In genomic region chr5:152349683-152350526, GRCh38 we compare ENCODE assay signal across 8 cellular contexts. TPM values are rescaled to one million over a fixed set of nuclear protein-coding genes. Genes with fewer than 3 reads are reported as not detected.
A peak's percentile ranks its signal among the peaks of the same experiment; 100 is the strongest.
DNase-seq lines count a peak whose midpoint lies in the region; ATAC-seq, FAIRE-seq and TF ChIP-seq lines count a peak whose summit lies in the region.

No MANE protein-coding gene starts in this region.

- H2AFZ ChIP-seq in HepG2 (ENCODE audit: low read length): no peak overlapping the region

- no peak overlapping the region for H3K27ac ChIP-seq in HepG2 (ENCODE audit: extremely low read length, insufficient read depth, low read length)

- no peaks in the 10 kb centered on the region for H4K20me1 ChIP-seq in HepG2 (ENCODE audit: insufficient read depth, low read length)

- DNase-seq in DMS79 (lab: John Stamatoyannopoulos, UW) (peak; percentile 6), OCI-M1 (lab: John Stamatoyannopoulos, UW) (peak; percentile 46), bronchial epithelial cell (ENCODE audit: low read depth) (peak; percentile 37), HepG2 (ENCODE audit: low spot score) (peak; percentile 21), type B pancreatic cell (ENCODE audit: extremely low spot score, unreplicated experiment) (no peak), GF-D8 (lab: John Stamatoyannopoulos, UW) (no peak)

- no peak overlapping the region for H3K4me3 Mint-ChIP-seq in type B pancreatic cell

- H3K4me1 ChIP-seq in HepG2 (ENCODE audit: insufficient read depth, low read length): peaks cover 7% of the 10 kb centered on the region; the same call in 1 of the 2 replicates

- H3K9me3 ChIP-seq in HepG2 (ENCODE audit: low read length): no peaks in the 10 kb centered on the region

- peaks cover 5% of the 10 kb centered on the region for H3K4me1 Mint-ChIP-seq in type B pancreatic cell (ENCODE audit: unreplicated experiment)

- ATAC-seq in GM19351 (IDR thresholded peaks at IDR 0.05; ENCODE audit: unreplicated experiment) (peak; percentile 98), HG03354 (IDR thresholded peaks at IDR 0.05; ENCODE audit: poor library complexity, severe bottlenecking, unreplicated experiment) (peak; percentile 92), HepG2 (peak; percentile 94)

- TF ChIP-seq RAD21 in HepG2 (CRISPR knock-in tag; IDR thresholded peaks at IDR 0.05): no peak

- H3K27me3 ChIP-seq in bronchial epithelial cell (ENCODE audit: control insufficient read depth, insufficient read depth, low read length) (no peaks in the 10 kb centered on the region), HepG2 (ENCODE audit: control insufficient read depth in 1 of 2, insufficient read depth in 2 of 2, low read length in 2 of 2) (no peaks in the 10 kb centered on the region)

- TF ChIP-seq POLR2A in HepG2 (IDR thresholded peaks at IDR 0.05; ENCODE audit: insufficient read depth in 1 of 2, low read depth in 2 of 2, low read length in 2 of 2): no peak

- H3K9me3 Mint-ChIP-seq in type B pancreatic cell: no peaks in the 10 kb centered on the region

- no TSS peak for BruUV-seq in HepG2 (replicated peaks; lab: Mats Ljungman, UMichigan)

- H3K9ac ChIP-seq in HepG2 (ENCODE audit: insufficient read depth, low read depth, low read length): no peak overlapping the region

- POLR2A ChIA-PET in HepG2 (lab: Yijun Ruan, JAX): no interaction called here

- in situ Hi-C loops in HepG2 (cut with HindIII; ENCODE audit: extremely low pct_ligation_motif_present, low pct_unique_long_range_greater_than_20kb): no loop called here

- H3K36me3 ChIP-seq in bronchial epithelial cell (ENCODE audit: control insufficient read depth, insufficient read depth, low read length) (no peaks in the 10 kb centered on the region), HepG2 (replicated peaks in 1 of 2; ENCODE audit: control insufficient read depth in 1 of 2, insufficient read depth in 2 of 2, low read length in 2 of 2) (no peaks in the 10 kb centered on the region)

- 0% methylated on average over 8 of the region's 8 CpGs for WGBS in HepG2 (ENCODE audit: low lambda C conversion rate)

- H3K27ac Mint-ChIP-seq in type B pancreatic cell: peak overlapping the region; percentile 11

- H3K27me3 Mint-ChIP-seq in type B pancreatic cell: no peaks in the 10 kb centered on the region

- CTCF ChIA-PET in HepG2 (lab: Yijun Ruan, JAX; ENCODE audit: low intra/inter-chr PET ratio, low total read pairs): interaction anchor here (0.8 kb wide), 1 partner anchor 525 kb away, joined by 3 read pairs; no protein-coding TSS in a partner anchor

- H3K36me3 Mint-ChIP-seq in type B pancreatic cell: no peaks in the 10 kb centered on the region

- TF ChIP-seq CTCF in bronchial epithelial cell (IDR thresholded peaks at IDR 0.05; ENCODE audit: insufficient read depth, low read length, severe bottlenecking) (peak; percentile 94), HepG2 (CRISPR knock-in tag; IDR thresholded peaks at IDR 0.05) (peak; percentile 66), type B pancreatic cell (conservative IDR thresholded peaks at IDR 0.05) (peak; percentile 88)

- H3K79me2 ChIP-seq in HepG2 (ENCODE audit: insufficient read depth, low read length): no peaks in the 10 kb centered on the region

- FAIRE-seq in bronchial epithelial cell (lab: Jason Lieb, UNC) (peak; percentile 47), HepG2 (lab: Jason Lieb, UNC) (peak; percentile 56)

- intact Hi-C loops in HepG2 (cut with micrococcal nuclease; ENCODE audit: unreplicated experiment): loop anchor here (1.0 kb wide), 1 partner anchor 525 kb away; no protein-coding TSS in a partner anchor

- TF ChIP-seq EP300 in HepG2 (IDR thresholded peaks at IDR 0.05; ENCODE audit: low read depth in 2 of 2, low read length in 2 of 2) (no peak), HepG2 (CRISPR knock-in tag; IDR thresholded peaks at IDR 0.05; ENCODE audit: borderline replicate concordance) (no peak)

- H3K4me3 ChIP-seq in bronchial epithelial cell (ENCODE audit: low read depth, low read length) (no peak overlapping the region), HepG2 (replicated peaks in 1 of 3; ENCODE audit: insufficient read depth in 1 of 3, low read depth in 2 of 3, low read length in 3 of 3) (no peak overlapping the region)

- no peak overlapping the region for H3K4me2 ChIP-seq in HepG2 (ENCODE audit: low read depth, low read length)

TF ChIP-seq in HepG2, 621 proteins besides CTCF, POLR2A, EP300 and RAD21 (continues in another document):
- no peak for TF ChIP-seq DNMT3B (CRISPR knock-in tag; conservative IDR thresholded peaks at IDR 0.05)
- TF ChIP-seq FOXA1 (IDR thresholded peaks at IDR 0.05): no peak
- peak; percentile 36; the same call in 1 of the 2 replicates for TF ChIP-seq FOXA1 (CRISPR knock-in tag; IDR thresholded peaks at IDR 0.05)
- TF ChIP-seq, protein P1, sequence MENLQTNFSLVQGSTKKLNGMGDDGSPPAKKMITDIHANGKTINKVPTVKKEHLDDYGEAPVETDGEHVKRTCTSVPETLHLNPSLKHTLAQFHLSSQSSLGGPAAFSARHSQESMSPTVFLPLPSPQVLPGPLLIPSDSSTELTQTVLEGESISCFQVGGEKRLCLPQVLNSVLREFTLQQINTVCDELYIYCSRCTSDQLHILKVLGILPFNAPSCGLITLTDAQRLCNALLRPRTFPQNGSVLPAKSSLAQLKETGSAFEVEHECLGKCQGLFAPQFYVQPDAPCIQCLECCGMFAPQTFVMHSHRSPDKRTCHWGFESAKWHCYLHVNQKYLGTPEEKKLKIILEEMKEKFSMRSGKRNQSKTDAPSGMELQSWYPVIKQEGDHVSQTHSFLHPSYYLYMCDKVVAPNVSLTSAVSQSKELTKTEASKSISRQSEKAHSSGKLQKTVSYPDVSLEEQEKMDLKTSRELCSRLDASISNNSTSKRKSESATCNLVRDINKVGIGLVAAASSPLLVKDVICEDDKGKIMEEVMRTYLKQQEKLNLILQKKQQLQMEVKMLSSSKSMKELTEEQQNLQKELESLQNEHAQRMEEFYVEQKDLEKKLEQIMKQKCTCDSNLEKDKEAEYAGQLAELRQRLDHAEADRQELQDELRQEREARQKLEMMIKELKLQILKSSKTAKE (CRISPR knock-in tag; IDR thresholded peaks at IDR 0.05; ENCODE audit: borderline replicate concordance): no peak
- no peak for TF ChIP-seq ZNF678 (CRISPR knock-in tag; IDR thresholded peaks at IDR 0.05)
- peak; percentile 83 for TF ChIP-seq HHEX (CRISPR knock-in tag; IDR thresholded peaks at IDR 0.05)
- TF ChIP-seq MIER2 (CRISPR knock-in tag; IDR thresholded peaks at IDR 0.05): no peak
- TF ChIP-seq SNAPC2 (CRISPR knock-in tag; IDR thresholded peaks at IDR 0.05): no peak
- peak; percentile 45; the same call in 1 of the 2 replicates for TF ChIP-seq FOXA3 (CRISPR knock-in tag; IDR thresholded peaks at IDR 0.05)
- TF ChIP-seq ZNF230 (CRISPR knock-in tag; IDR thresholded peaks at IDR 0.05): no peak
- TF ChIP-seq NRL (CRISPR knock-in tag; IDR thresholded peaks at IDR 0.05; ENCODE audit: borderline replicate concordance): no peak
- no peak for TF ChIP-seq FIP1L1 (IDR thresholded peaks at IDR 0.05; ENCODE audit: borderline replicate concordance, insufficient read depth, low read depth, low read length)

RNA-seq across cellular contexts. Expression of gene NMUR2, which starts 55.2 kb away (rescaled TPM):
- not detected in 2 replicates for total RNA-seq in bronchial epithelial cell
- not detected in 2 replicates for total RNA-seq in HepG2 (2016; rRNA removed; fragmentation: Illumina TruSeq; extraction: Trizol)
- not detected in 2 replicates for total RNA-seq in HepG2 (2016; cell fraction: cytosol; rRNA removed; fragmentation: Illumina TruSeq; extraction: Trizol; ENCODE audit: low read depth)
- not detected in 2 replicates for total RNA-seq in HepG2 (2016; cell fraction: insoluble cytoplasmic fraction; rRNA removed; fragmentation: Illumina TruSeq; extraction: Trizol)
- not detected in 2 replicates for total RNA-seq in HepG2 (2016; cell fraction: membrane; rRNA removed; fragmentation: Illumina TruSeq; extraction: Trizol)
- total RNA-seq in HepG2 (2016; cell fraction: nucleus; rRNA removed; fragmentation: Illumina TruSeq; extraction: Trizol): not detected in 2 replicates
- not detected in 2 replicates for polyA plus RNA-seq in HepG2 (2011; rRNA removed)
- polyA plus RNA-seq in HepG2 (2011; cell fraction: cytosol; rRNA removed): not detected in 2 replicates
- not detected in 2 replicates for polyA plus RNA-seq in HepG2 (2011; cell fraction: nucleus; rRNA removed)
- not detected in 2 replicates for polyA plus RNA-seq in HepG2 (2012)
- not detected in 2 replicates for polyA plus RNA-seq in HepG2 (2016; cell fraction: cytosol; fragmentation: Illumina TruSeq; extraction: Trizol; ENCODE audit: low read depth)
- polyA plus RNA-seq in HepG2 (2016; cell fraction: insoluble cytoplasmic fraction; fragmentation: Illumina TruSeq; extraction: Trizol; ENCODE audit: low read depth): not detected in 2 replicates
- polyA plus RNA-seq in HepG2 (2016; cell fraction: membrane; fragmentation: Illumina TruSeq; extraction: Trizol; ENCODE audit: low read depth): not detected in 2 replicates
- polyA plus RNA-seq in HepG2 (2016; cell fraction: nucleus; fragmentation: Illumina TruSeq; extraction: Trizol; ENCODE audit: insufficient read depth, low read depth): not detected in 2 replicates
- not detected in 2 replicates for polyA minus RNA-seq in HepG2 (2011; rRNA and poly(A)+ RNA removed; ENCODE audit: low replicate concordance)
- not detected in 2 replicates for polyA minus RNA-seq in HepG2 (2011; cell fraction: cytosol; rRNA and poly(A)+ RNA removed)
- polyA minus RNA-seq in HepG2 (2011; cell fraction: nucleus; rRNA and poly(A)+ RNA removed): not detected in 2 replicates
- 0.33 and 0.80 TPM in 2 replicates for total RNA-seq in type B pancreatic cell (ENCODE audit: low replicate concordance)

Comparison
In these comparisons a context has a peak if more than half of its experiments do, and no peak if none do; other contexts are left out.
1. DNase-seq: peak in DMS79 (single experiment), OCI-M1 (single experiment), bronchial epithelial cell (single experiment) and HepG2 (single experiment); none in type B pancreatic cell (single experiment) and GF-D8 (single experiment).
2. Peak in every context shown above with its lines, with median percentiles within 50 percentile points of each other: ATAC-seq and CTCF ChIP-seq.